8 cellular contexts compared by ENCODE assay signal in genomic region chr10:68721673-68721963, GRCh38. TPM values are rescaled to one million over a fixed set of nuclear protein-coding genes. Genes with fewer than 3 reads are reported as not detected.
DNase-seq lines count a peak whose midpoint lies in the region; ATAC-seq and TF ChIP-seq lines count a peak whose summit lies in the region.

No MANE protein-coding gene starts in this region.

- peaks cover 4 to 8% of the 10 kb centered on the region in 2 donors for H3K4me1 ChIP-seq in thyroid gland

- H3K4me3 ChIP-seq in thyroid gland (replicated peaks in 1 of 3), result peak overlapping the region; percentile 83 to 95 (median 84)

- TF ChIP-seq CTCF in GM10266 (IDR thresholded peaks at IDR 0.05; ENCODE audit: control insufficient read depth, insufficient read depth, low read depth, missing control alignments), result no peak
- no peak for TF ChIP-seq CTCF in thyroid gland (IDR thresholded peaks at IDR 0.05)

- ATAC-seq in HG03039 (IDR thresholded peaks at IDR 0.05; ENCODE audit: unreplicated experiment) (peak; percentile 16), HG02840 (IDR thresholded peaks at IDR 0.05; ENCODE audit: low FRiP score, unreplicated experiment) (no peak)

- H3K27me3 ChIP-seq in layer of hippocampus (ENCODE audit: control insufficient read depth, insufficient read depth, low read length), result no peaks in the 10 kb centered on the region
- no peaks in the 10 kb centered on the region for H3K27me3 ChIP-seq in thyroid gland

- H3K9me3 ChIP-seq in thyroid gland, result no peaks in the 10 kb centered on the region

- DNase-seq in GM10266 (ENCODE audit: extremely low spot score) (peak; percentile 29), thyroid gland (no peak), mesenteric fat pad (ENCODE audit: low spot score) (no peak), NCI-H187 (lab: John Stamatoyannopoulos, UW) (no peak)

- peaks cover 0 to 10% of the 10 kb centered on the region in 2 donors for H3K36me3 ChIP-seq in thyroid gland

- intact Hi-C loops in thyroid gland (cut with DNase I), result no loop called here

- WGBS in thyroid gland, 2 donors, result 0% methylated on average over 6 to 22 of the region's 23 CpGs

- H3K27ac ChIP-seq in angular gyrus (ENCODE audit: low read depth, low read length) (peak overlapping the region; percentile 94), layer of hippocampus (ENCODE audit: low read depth, low read length) (peak overlapping the region; percentile 97), thyroid gland (peak overlapping the region; percentile 90 to 95 (median 94))

- no peak for TF ChIP-seq POLR2A in thyroid gland (IDR thresholded peaks at IDR 0.05)

RNA-seq across cellular contexts. Expression of gene CCAR1, which starts 0.6 kb away (rescaled TPM):
- total RNA-seq in thyroid gland (10 to 100 TPM; 65.6 to 95.3 (median 74.2) TPM), mesenteric fat pad (51.9 TPM)
